ENCODE assay signal across 29 cellular contexts in the genomic region with DNA sequence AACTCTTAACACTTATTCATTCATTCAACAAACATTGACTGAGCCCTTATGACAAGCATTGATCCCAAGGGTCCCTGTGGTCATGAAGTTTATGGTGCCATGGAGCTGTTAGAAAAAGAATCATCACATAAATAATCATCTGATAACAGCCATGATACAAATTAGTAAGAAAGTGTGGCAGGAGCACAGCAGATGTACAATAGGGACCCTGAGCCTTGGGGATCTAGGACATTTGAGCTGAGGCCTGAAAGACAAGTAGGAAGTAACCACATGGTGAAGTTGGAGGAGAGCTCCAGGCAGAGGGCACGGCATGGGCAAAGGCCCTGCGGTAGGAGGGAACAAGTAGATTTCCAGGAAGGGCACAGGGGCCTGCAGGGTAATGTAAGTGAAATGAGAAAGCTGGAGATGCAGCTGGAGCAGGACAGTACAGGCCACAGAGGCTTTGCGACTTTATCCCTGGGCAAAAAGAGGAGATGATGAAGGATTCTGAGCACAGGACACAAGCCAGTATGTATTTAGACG.
"Had no signal": no experiment of that assay in that cellular context is flagged by ENCODE, and none has a peak within 500 bp of the region (broad histone marks: within the 10 kb centered on the region; RNA-seq: fewer than 3 reads in every experiment).

No MANE protein-coding gene starts in this region.

- ATAC-seq: activated CD8-positive, alpha-beta memory T cell treated with anti-CD3 and anti-CD28 coated beads, Interleukin-2, amount 10 ng/mL, durations not matched to agents 7 days and 5 days; Panc1; SK-N-SH treated with all-trans-retinoic acid at 6 μM for 48 hours had no signal

- H3K4me1 Mint-ChIP-seq: activated B cell treated with CpG ODN at 0.5 μM for 24 hours had no signal

- H3K4me3 ChIP-seq: SJSA1 had no signal

- H3K36me3 Mint-ChIP-seq: activated CD8-positive, alpha-beta memory T cell treated with anti-CD3 and anti-CD28 coated beads, Interleukin-2, amount 10 ng/mL, durations not matched to agents 7 days and 5 days; brain had no signal

- H3K27ac ChIP-seq: SJSA1 had no signal

- H3K36me3 ChIP-seq: SJSA1 had no signal

- H3K4me3 Mint-ChIP-seq: activated B cell treated with CpG ODN at 0.5 μM for 24 hours; activated CD4-positive, alpha-beta T cell treated with anti-CD3 and anti-CD28 coated beads, Interleukin-2, amount 10 ng/mL, durations not matched to agents 24 days and 14 days; activated CD8-positive, alpha-beta memory T cell treated with anti-CD3 and anti-CD28 coated beads, Interleukin-2, amount 10 ng/mL, durations not matched to agents 7 days and 5 days; activated naive CD8-positive, alpha-beta T cell; activated T-cell treated with anti-CD3 and anti-CD28 coated beads, Interleukin-2, amount 50 U/mL, for 24 hours; activated T-helper 1 cell treated with anti-CD3 and anti-CD28 coated beads, Interleukin-12 subunit alpha, Interleukin-12 subunit beta, Interleukin-2, Interleukin-4 antibody, amounts not matched to agents 30 ng/mL and 10 ng/mL and 1 ng/mL, durations not matched to agents 14 hours and 24 hours and 36 hours; brain; T-helper 1 cell treated with Interleukin-12 subunit alpha and Interleukin-12 subunit beta and Interleukin-4 antibody, amounts not matched to agents 30 μg/mL and 1 μg/mL, for 36 hours had no signal

- H3K27ac Mint-ChIP-seq: activated B cell treated with CpG ODN at 0.5 μM for 24 hours; activated CD4-positive, alpha-beta T cell treated with anti-CD3 and anti-CD28 coated beads, Interleukin-2, amount 10 ng/mL, durations not matched to agents 24 days and 14 days; activated CD8-positive, alpha-beta memory T cell treated with anti-CD3 and anti-CD28 coated beads, Interleukin-2, amount 10 ng/mL, durations not matched to agents 7 days and 5 days; activated naive CD8-positive, alpha-beta T cell; activated T-cell treated with anti-CD3 and anti-CD28 coated beads, Interleukin-2, amount 50 U/mL, for 24 hours; activated T-helper 1 cell treated with anti-CD3 and anti-CD28 coated beads, Interleukin-12 subunit alpha, Interleukin-12 subunit beta, Interleukin-2, Interleukin-4 antibody, amounts not matched to agents 30 ng/mL and 10 ng/mL and 1 ng/mL, durations not matched to agents 14 hours and 24 hours and 36 hours; T-helper 1 cell treated with Interleukin-12 subunit alpha and Interleukin-12 subunit beta and Interleukin-4 antibody, amounts not matched to agents 30 μg/mL and 1 μg/mL, for 36 hours had no signal

- DNase-seq: activated B cell treated with CpG ODN at 0.5 μM for 24 hours; activated CD4-positive, alpha-beta T cell treated with anti-CD3 and anti-CD28 coated beads for 1 hour; activated CD4-positive, alpha-beta T cell treated with anti-CD3 and anti-CD28 coated beads, Interleukin-2, amount 10 ng/mL, durations not matched to agents 24 days and 14 days; activated CD4-positive, alpha-beta T cell treated with anti-CD3 and anti-CD28 coated beads, Interleukin-2, amount 50 U/mL, for 48 hours; activated CD8-positive, alpha-beta memory T cell treated with anti-CD3 and anti-CD28 coated beads, Interleukin-2, amount 10 ng/mL, durations not matched to agents 7 days and 5 days; activated effector memory CD4-positive, alpha-beta T cell treated with Interleukin-2 at 50 U/mL for 16 hours; activated naive CD4-positive, alpha-beta T cell; activated T-cell treated with anti-CD3 and anti-CD28 coated beads, Interleukin-2, amount 50 U/mL, for 24 hours; amygdala; KBM-7; NCI-H1092; NCI-H1417 treated with DMSO at 0.1 percent for 48 hours; NCI-H1694; NCI-H2029; NCI-H2107; NCI-H2171 treated with DMSO at 0.1 percent for 48 hours; NCI-H226; NCI-H526; NCI-H774; SHP77; SW 1271; T-helper 9 cell had no signal

- H3K9me3 ChIP-seq: SJSA1 had no signal

- H3K4me1 ChIP-seq: SJSA1 had no signal

- H3K27me3 ChIP-seq: SJSA1 had no signal

- H3K27me3 Mint-ChIP-seq: activated naive CD8-positive, alpha-beta T cell; activated T-cell treated with anti-CD3 and anti-CD28 coated beads, Interleukin-2, amount 50 U/mL, for 24 hours had no signal

- H3K9me3 Mint-ChIP-seq: activated B cell treated with CpG ODN at 0.5 μM for 24 hours; activated CD4-positive, alpha-beta T cell treated with anti-CD3 and anti-CD28 coated beads, Interleukin-2, amount 10 ng/mL, durations not matched to agents 24 days and 14 days; activated T-cell treated with anti-CD3 and anti-CD28 coated beads, Interleukin-2, amount 50 U/mL, for 24 hours; activated T-helper 1 cell treated with anti-CD3 and anti-CD28 coated beads, Interleukin-12 subunit alpha, Interleukin-12 subunit beta, Interleukin-2, Interleukin-4 antibody, amounts not matched to agents 30 ng/mL and 10 ng/mL and 1 ng/mL, durations not matched to agents 14 hours and 24 hours and 36 hours; brain; T-helper 1 cell treated with Interleukin-12 subunit alpha and Interleukin-12 subunit beta and Interleukin-4 antibody, amounts not matched to agents 30 μg/mL and 1 μg/mL, for 36 hours had no signal
